In the genomic region with DNA sequence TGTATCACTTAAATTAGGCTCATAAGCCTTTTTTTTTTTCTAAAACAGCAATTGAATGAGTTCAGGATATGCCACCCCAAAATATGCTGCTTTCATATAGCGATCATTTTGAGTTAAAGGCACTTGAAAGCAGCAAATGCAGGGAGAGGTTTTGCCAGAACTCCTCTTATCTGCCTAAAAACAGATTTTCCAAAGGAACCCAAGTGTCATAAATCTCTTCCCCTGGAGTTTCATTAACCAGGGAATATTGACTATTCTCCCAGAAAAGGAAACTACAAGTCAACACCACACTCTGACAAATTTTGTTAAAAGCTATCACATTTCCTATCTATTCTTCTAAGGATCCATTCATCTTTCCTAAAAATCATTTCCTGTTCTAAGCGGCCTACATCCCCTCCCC, we compare ENCODE assay signal across 19 cellular contexts. TPM values are rescaled to one million over a fixed set of nuclear protein-coding genes. Genes with fewer than 3 reads are reported as not detected.
DNase-seq lines count a peak whose midpoint lies in the region; ATAC-seq, FAIRE-seq and TF ChIP-seq lines count a peak whose summit lies in the region.
"Had no signal": no experiment of that assay in that cellular context is flagged by ENCODE, and none has a peak within 500 bp of the region (broad histone marks: within the 10 kb centered on the region; RNA-seq: fewer than 3 reads in every experiment).

No MANE protein-coding gene starts in this region.

- H3K36me3 Mint-ChIP-seq in H9 (ENCODE audit: insufficient read depth in 1 of 3, low read depth in 3 of 3) (no peaks in the 10 kb centered on the region; a peak in 1 of 7 replicates), endothelial cell (ENCODE audit: low read depth, unreplicated experiment) (no peaks in the 10 kb centered on the region), nephron progenitor cell (ENCODE audit: low read depth) (no peaks in the 10 kb centered on the region)
- H3K36me3 Mint-ChIP-seq: CD14-positive monocyte, IgD-negative memory B cell had no signal

- no peak overlapping the region for H3K14ac ChIP-seq in H9 (ENCODE audit: insufficient read depth, low read length)

- no peak overlapping the region for H4K91ac ChIP-seq in H9 (ENCODE audit: insufficient read length, low read depth, low read length)

- H3K4me3 ChIP-seq in A673 (ENCODE audit: low read depth, low read length, poor library complexity, severe bottlenecking) (no peak overlapping the region), brain microvascular endothelial cell (ENCODE audit: low read depth, low read length) (no peak overlapping the region)

- H4K20me1 ChIP-seq in H9 (ENCODE audit: control insufficient read depth, insufficient read depth, insufficient read length) = no peaks in the 10 kb centered on the region

- no peak for ATAC-seq in GM21825 (IDR thresholded peaks at IDR 0.05; ENCODE audit: unreplicated experiment)
- ATAC-seq in HG02938 (IDR thresholded peaks at IDR 0.05; ENCODE audit: unreplicated experiment) = no peak
- ATAC-seq: A549 had no signal

- CTCF ChIA-PET in A673 (lab: Charles Lee) = interaction anchor here (0.6 kb wide), 1 partner anchor 279 kb away, joined by 4 read pairs; no protein-coding TSS in a partner anchor

- no peak overlapping the region for H3K18ac ChIP-seq in H9 (ENCODE audit: insufficient read length, low read depth, low read length)

- no peak overlapping the region for H2BK12ac ChIP-seq in H9 (ENCODE audit: insufficient read length, low read depth, low read length)

- H3K27ac Mint-ChIP-seq in H9 (no peak overlapping the region), endothelial cell (ENCODE audit: unreplicated experiment) (peak overlapping the region; percentile 68), nephron progenitor cell (no peak overlapping the region)
- H3K27ac Mint-ChIP-seq: IgD-negative memory B cell had no signal

- H3K27me3 ChIP-seq in A673 (replicated peaks; ENCODE audit: insufficient read depth, low read depth, low read length, poor library complexity) = no peaks in the 10 kb centered on the region
- no peaks in the 10 kb centered on the region for H3K27me3 ChIP-seq in H9 (ENCODE audit: insufficient read depth, low read length)
- H3K27me3 ChIP-seq in brain microvascular endothelial cell (replicated peaks) = no peaks in the 10 kb centered on the region

- H3K27ac ChIP-seq in A673 (ENCODE audit: low read depth, low read length, poor library complexity, severe bottlenecking) (no peak overlapping the region), H9 (ENCODE audit: insufficient read length, low read depth, low read length) (no peak overlapping the region), brain microvascular endothelial cell (no peak overlapping the region)
- H3K27ac ChIP-seq: A549, HL-60 had no signal

- intact Hi-C loops in A673 (cut with micrococcal nuclease; ENCODE audit: unreplicated experiment) = no loop called here

- H3K79me2 ChIP-seq in H9 (ENCODE audit: insufficient read depth, low read length) = no peaks in the 10 kb centered on the region

- H3K79me1 ChIP-seq in H9 (ENCODE audit: insufficient read depth, low read depth, low read length, poor library complexity, severe bottlenecking) = no peaks in the 10 kb centered on the region

- no CpG with 5 or more reads among the region's 2 CpGs for WGBS in H9 (ENCODE audit: extremely low coverage, insufficient read length, low lambda C conversion rate)

- H2AK5ac ChIP-seq in H9 (ENCODE audit: insufficient read length, low read length) = no peak overlapping the region

- H3K23me2 ChIP-seq in H9 (ENCODE audit: insufficient read length, low read depth, low read length, poor library complexity, severe bottlenecking) = peaks cover 7% of the 10 kb centered on the region

- no peak overlapping the region for H3K4ac ChIP-seq in H9 (ENCODE audit: low read depth, low read length)

- H3K4me1 ChIP-seq in A673 (ENCODE audit: insufficient read depth, low read length, poor library complexity, severe bottlenecking) (no peaks in the 10 kb centered on the region), H9 (ENCODE audit: insufficient read depth, low read length) (no peaks in the 10 kb centered on the region)

- no peak overlapping the region for H2BK15ac ChIP-seq in H9 (ENCODE audit: low read depth, low read length)

- H3K4me1 Mint-ChIP-seq in H9 (peaks cover 4 to 10% of the 10 kb centered on the region in 2 experiments; a peak in 3 of 4 replicates), endothelial cell (ENCODE audit: unreplicated experiment) (peaks cover 27% of the 10 kb centered on the region), nephron progenitor cell (peaks cover 18% of the 10 kb centered on the region)

- no peak for TF ChIP-seq POLR2A in H54 (IDR thresholded peaks at IDR 0.05; ENCODE audit: low read depth, low read length)

- H3K9me3 Mint-ChIP-seq in H9 = no peaks in the 10 kb centered on the region
- no peaks in the 10 kb centered on the region for H3K9me3 Mint-ChIP-seq in endothelial cell (ENCODE audit: unreplicated experiment)
- no peaks in the 10 kb centered on the region for H3K9me3 Mint-ChIP-seq in nephron progenitor cell
- H3K9me3 Mint-ChIP-seq: CD14-positive monocyte, IgD-negative memory B cell had no signal

- H4K8ac ChIP-seq in H9 (replicated peaks; ENCODE audit: insufficient read length, low read depth, low read length) = no peak overlapping the region

- H2AFZ ChIP-seq in H9 (ENCODE audit: low read length) = no peak overlapping the region

- no peak overlapping the region for H2BK20ac ChIP-seq in H9 (ENCODE audit: low read depth, low read length, poor library complexity, severe bottlenecking)

- in situ Hi-C loops in brain microvascular endothelial cell (cut with HindIII; ENCODE audit: low pct_ligation_motif_present, low sequenced_read_pairs) = no loop called here

- H3K27me3 Mint-ChIP-seq in H9 (ENCODE audit: low read depth) = no peaks in the 10 kb centered on the region
- peaks cover 1% of the 10 kb centered on the region for H3K27me3 Mint-ChIP-seq in endothelial cell (ENCODE audit: unreplicated experiment)
- H3K27me3 Mint-ChIP-seq in nephron progenitor cell (ENCODE audit: low read depth, poor library complexity) = peaks cover 3% of the 10 kb centered on the region

- H3T11ph ChIP-seq in H9 (ENCODE audit: low read length) = no peak overlapping the region

- FAIRE-seq in H54 (lab: Jason Lieb, UNC) = no peak
- FAIRE-seq: A549, HTR-8/SVneo had no signal

- no peak overlapping the region for H2BK120ac ChIP-seq in H9 (ENCODE audit: low read depth, low read length, poor library complexity, severe bottlenecking)

- no peak overlapping the region for H3K9ac ChIP-seq in H9 (ENCODE audit: extremely low read depth, insufficient read length, low read length)

- H3K4me2 ChIP-seq in H9 (ENCODE audit: insufficient read depth, insufficient read length, low read length) = no peak overlapping the region

- peak; percentile 15 for DNase-seq in A673 (ENCODE audit: low spot score)
- no peak for DNase-seq in H9
- no peak for DNase-seq in endothelial cell (ENCODE audit: low spot score)
- no peak for DNase-seq in nephron progenitor cell
- no peak for DNase-seq in brain microvascular endothelial cell
- no peak for DNase-seq in H54 (ENCODE audit: insufficient read length, low spot score)
- DNase-seq: DMS53, Kasumi-1, NCI-H187, NCI-H226, NCI-H526, SIG-M5 had no signal

- H3K9me3 ChIP-seq in A673 (ENCODE audit: low read depth, low read length, poor library complexity, severe bottlenecking) = no peaks in the 10 kb centered on the region
- no peaks in the 10 kb centered on the region for H3K9me3 ChIP-seq in H9 (ENCODE audit: control insufficient read depth, low read depth, low read length)
- H3K9me3 ChIP-seq: A549 had no signal

- no TSS peak for BruUV-seq in A673 (replicated peaks; lab: Mats Ljungman, UMichigan)

- H3K4me3 Mint-ChIP-seq in H9 = peak overlapping the region; percentile 53 to 85; a peak in 1 of 5 replicates
- H3K4me3 Mint-ChIP-seq in endothelial cell (ENCODE audit: unreplicated experiment) = peak overlapping the region; percentile 70
- peak overlapping the region; percentile 70 for H3K4me3 Mint-ChIP-seq in nephron progenitor cell
- H3K4me3 Mint-ChIP-seq: CD14-positive monocyte had no signal

- H3K23ac ChIP-seq in H9 (ENCODE audit: insufficient read length, low read depth, low read length) = no peak overlapping the region

- no peaks in the 10 kb centered on the region for H3K36me3 ChIP-seq in A673 (ENCODE audit: insufficient read depth, low read length, poor library complexity, severe bottlenecking)
- H3K36me3 ChIP-seq in brain microvascular endothelial cell (replicated peaks) = no peaks in the 10 kb centered on the region

- H4K5ac ChIP-seq in H9 (ENCODE audit: insufficient read length, low read depth, low read length) = no peak overlapping the region

- POLR2A ChIA-PET in A673 (lab: Charles Lee; ENCODE audit: low non-redundant PET) = no interaction called here

- H3K56ac ChIP-seq in H9 (ENCODE audit: insufficient read length, low read depth, low read length) = no peak overlapping the region

- H2BK5ac ChIP-seq in H9 (ENCODE audit: insufficient read length, low read length) = no peak overlapping the region

- TF ChIP-seq CTCF in A673 (conservative IDR thresholded peaks at IDR 0.05; ENCODE audit: low read depth, low read length) (no peak), H9 (conservative IDR thresholded peaks at IDR 0.05) (no peak), endothelial cell (IDR thresholded peaks at IDR 0.05; ENCODE audit: unreplicated experiment) (no peak), nephron progenitor cell (IDR thresholded peaks at IDR 0.05) (no peak), brain microvascular endothelial cell (IDR thresholded peaks at IDR 0.05; ENCODE audit: low read depth, low read length, missing control alignments) (no peak)

RNA-seq across cellular contexts. Expression of a gene that starts 11.3 kb away (rescaled TPM):
- total RNA-seq in A673 (2021) = 3.3 and 4.3 TPM in 2 replicates
- 1.6 and 2.2 TPM in 2 replicates for total RNA-seq in H9 (2021)
- total RNA-seq in endothelial cell (ENCODE audit: unreplicated experiment) = 5.6 TPM
